In the genomic region with DNA sequence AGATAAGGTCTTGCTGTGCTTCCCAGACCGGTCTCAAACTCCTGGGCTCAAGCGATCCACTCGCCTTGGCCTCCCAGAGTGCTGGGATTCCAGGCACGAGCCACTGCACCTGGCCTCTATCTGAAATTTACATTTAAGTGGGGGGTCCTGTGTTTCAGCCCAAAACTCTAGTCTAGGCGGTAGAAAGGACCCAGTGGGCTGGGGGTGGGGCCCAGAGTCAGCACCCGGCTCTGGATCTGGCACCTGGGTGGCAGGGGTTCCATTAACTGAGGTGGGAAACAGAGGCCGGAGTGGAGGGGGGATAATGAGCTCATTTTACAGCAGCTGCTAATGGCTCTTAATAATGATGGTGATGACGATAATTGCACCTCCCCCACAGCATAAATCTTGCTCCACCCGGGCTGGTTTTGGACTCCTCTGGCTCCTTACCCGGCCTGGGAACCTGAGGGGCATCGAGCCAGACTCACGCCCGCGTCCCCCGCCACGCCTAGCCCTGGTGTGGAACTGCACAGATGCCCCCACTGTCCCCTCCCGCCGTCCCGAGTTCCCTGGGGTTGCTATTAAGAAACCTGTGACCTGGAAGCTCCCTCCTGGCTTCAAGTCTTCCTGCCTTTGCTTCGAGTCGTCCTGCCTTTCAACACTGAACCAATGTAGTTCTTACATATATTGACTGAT, we compare ENCODE assay signal across 21 cellular contexts. TPM values are rescaled to one million over a fixed set of nuclear protein-coding genes. Genes with fewer than 3 reads are reported as not detected.
DNase-seq lines count a peak whose midpoint lies in the region; ATAC-seq, FAIRE-seq and TF ChIP-seq lines count a peak whose summit lies in the region.
"Had no signal": no experiment of that assay in that cellular context is flagged by ENCODE, and none has a peak within 500 bp of the region (broad histone marks: within the 10 kb centered on the region; RNA-seq: fewer than 3 reads in every experiment).

No MANE protein-coding gene starts in this region.

- 43% methylated on average over 21 of the region's 21 CpGs; no CpG with 5 or more reads in 1 of the 2 experiments for WGBS in H1 (ENCODE audit: extremely low coverage in 1 of 2, insufficient coverage in 1 of 2, insufficient read length in 1 of 2, insufficient replicate concordance in 2 of 2, low coverage in 1 of 2, low lambda C conversion rate in 2 of 2, missing lambda C conversion rate in 1 of 2), 2 experiments
- no CpG with 5 or more reads among the region's 21 CpGs for WGBS in neuronal stem cell (ENCODE audit: extremely low coverage in 2 of 2, insufficient read length in 2 of 2, insufficient replicate concordance in 1 of 2), 2 donors

- no peak overlapping the region for H3K27ac ChIP-seq in GM23338 (ENCODE audit: low read depth)
- H3K27ac ChIP-seq in H1 (ENCODE audit: low read depth, low read length), result no peak overlapping the region
- no peak overlapping the region for H3K27ac ChIP-seq in neuronal stem cell (replicated peaks; ENCODE audit: low read length)
- no peak overlapping the region for H3K27ac ChIP-seq in ascending aorta
- H3K27ac ChIP-seq: GM23248 had no signal

- no peak overlapping the region for H3K14ac ChIP-seq in H1 (ENCODE audit: insufficient read length)
- no peak overlapping the region for H3K14ac ChIP-seq in neuronal stem cell (ENCODE audit: low read length)

- intact Hi-C loops in ascending aorta (cut with DNase I), result no loop called here

- peak overlapping the region; percentile 83; the same call in 1 of the 2 replicates for H2BK5ac ChIP-seq in H1 (ENCODE audit: low read depth, low read length)
- peak overlapping the region; percentile 13 for H2BK5ac ChIP-seq in neuronal stem cell (ENCODE audit: low read length)

- peak overlapping the region; percentile 60; the same call in 1 of the 2 replicates for H3K4me2 ChIP-seq in GM23338
- H3K4me2 ChIP-seq in H1 (ENCODE audit: insufficient read depth in 1 of 2, low read depth in 2 of 2, low read length in 2 of 2), result peak overlapping the region; percentile 43 to 44; a peak in 3 of 4 replicates
- no peak overlapping the region for H3K4me2 ChIP-seq in neuronal stem cell (ENCODE audit: insufficient read depth, low read length, poor library complexity, severe bottlenecking)

- H3K23ac ChIP-seq in H1 (ENCODE audit: insufficient read length) (no peak overlapping the region), neuronal stem cell (ENCODE audit: low read depth, low read length, poor library complexity) (no peak overlapping the region)

- H3K4me3 ChIP-seq in GM23338 (peak overlapping the region; percentile 20; the same call in 1 of the 2 replicates), H1 (ENCODE audit: extremely low read depth in 1 of 4, insufficient read depth in 2 of 4, low read depth in 3 of 4, low read length in 4 of 4) (peak overlapping the region in 1 of 4 experiments; percentile 37; a peak in 2 of 8 replicates), neuronal stem cell (ENCODE audit: low read length in 2 of 2) (no peak overlapping the region), ascending aorta (no peak overlapping the region)
- H3K4me3 ChIP-seq: GM23248 had no signal

- peak overlapping the region; percentile 84; the same call in 1 of the 2 replicates for H2BK12ac ChIP-seq in H1 (ENCODE audit: low read depth, low read length)
- no peak overlapping the region for H2BK12ac ChIP-seq in neuronal stem cell (ENCODE audit: low read length)

- H3K36me3 ChIP-seq in GM23338 (ENCODE audit: insufficient read depth), result no peaks in the 10 kb centered on the region
- no peaks in the 10 kb centered on the region for H3K36me3 ChIP-seq in H1 (ENCODE audit: control insufficient read depth in 2 of 4, insufficient read depth in 4 of 4, low read length in 3 of 4)
- H3K36me3 ChIP-seq in neuronal stem cell (replicated peaks in 1 of 2; ENCODE audit: control insufficient read depth in 2 of 2, insufficient read depth in 2 of 2, low read length in 2 of 2), result no peaks in the 10 kb centered on the region
- H3K36me3 ChIP-seq in ascending aorta, result no peaks in the 10 kb centered on the region

- peaks cover 8% of the 10 kb centered on the region for H3K4me1 Mint-ChIP-seq in GM23338
- H3K4me1 Mint-ChIP-seq in stimulated activated naive B cell treated with anti-CD40 and anti-IgM and Interleukin-4, amounts not matched to agents 10 μg/mL and 1 μg/mL and 100 μg/mL, for 72 hours, result peaks cover 4 to 6% of the 10 kb centered on the region in 2 donors

- peaks cover 2% of the 10 kb centered on the region; the same call in 1 of the 3 replicates for H3K9me3 Mint-ChIP-seq in GM23338
- peaks cover 0 to 2% of the 10 kb centered on the region in 2 donors for H3K9me3 Mint-ChIP-seq in stimulated activated naive B cell treated with anti-CD40 and anti-IgM and Interleukin-4, amounts not matched to agents 10 μg/mL and 1 μg/mL and 100 μg/mL, for 72 hours
- H3K9me3 Mint-ChIP-seq: CD8-positive, alpha-beta T cell had no signal

- H2AFZ ChIP-seq in GM23338, result peak overlapping the region; percentile 90
- H2AFZ ChIP-seq in H1 (ENCODE audit: low read length), result peak overlapping the region; percentile 12
- peak overlapping the region; percentile 56 for H2AFZ ChIP-seq in neuronal stem cell (ENCODE audit: low read length)
- H2AFZ ChIP-seq: GM23248 had no signal

- H4K8ac ChIP-seq in H1 (ENCODE audit: extremely low read depth, insufficient read depth, low read length), result peak overlapping the region; percentile 84; the same call in 1 of the 2 replicates
- no peak overlapping the region for H4K8ac ChIP-seq in neuronal stem cell (ENCODE audit: low read depth, low read length)

- no peak for TF ChIP-seq EP300 in H1 (IDR thresholded peaks at IDR 0.05; ENCODE audit: borderline replicate concordance in 1 of 2, low read depth in 2 of 2, low read length in 2 of 2)

- 0 out of 2 replicates have a peak, but pooled peaks cover 3% of the 10 kb centered on the region for H3K23me2 ChIP-seq in H1 (ENCODE audit: low read depth, low read length)

- no peak overlapping the region for H3K4ac ChIP-seq in H1 (replicated peaks; ENCODE audit: insufficient read length, low read depth, low read length)
- H3K4ac ChIP-seq in neuronal stem cell (ENCODE audit: low read length), result no peak overlapping the region

- POLR2A ChIA-PET in H1 (lab: Charles Lee; ENCODE audit: partially characterized antibody), result interaction anchor here (0.7 to 1.2 kb wide), 2 partner anchors 13 to 231 kb away, joined by 3 read pairs; a partner anchor contains a TSS

- H3K4me1 ChIP-seq in GM23338 (ENCODE audit: insufficient read depth), result peaks cover 6% of the 10 kb centered on the region; the same call in 1 of the 2 replicates
- peaks cover 0 to 6% (median 4%) of the 10 kb centered on the region in 4 experiments; a peak in 5 of 7 replicates for H3K4me1 ChIP-seq in H1 (replicated peaks in 1 of 4; ENCODE audit: control insufficient read depth in 3 of 4, insufficient read depth in 4 of 4, low read length in 3 of 4)
- H3K4me1 ChIP-seq in neuronal stem cell (ENCODE audit: control insufficient read depth in 2 of 2, insufficient read depth in 1 of 2, low read depth in 1 of 2, low read length in 2 of 2), result no peaks in the 10 kb centered on the region
- H3K4me1 ChIP-seq in ascending aorta, result peaks cover 0 to 7% of the 10 kb centered on the region in 2 donors
- H3K4me1 ChIP-seq: Caco-2 had no signal

- H3K79me2 ChIP-seq in GM23338 (replicated peaks; ENCODE audit: insufficient read depth), result no peaks in the 10 kb centered on the region
- H3K79me2 ChIP-seq in H1 (ENCODE audit: control insufficient read depth in 1 of 2, insufficient read depth in 2 of 2, low read length in 2 of 2), result no peaks in the 10 kb centered on the region

- H4K91ac ChIP-seq in H1 (replicated peaks; ENCODE audit: insufficient read length, low read length), result peak overlapping the region; percentile 34
- no peak overlapping the region for H4K91ac ChIP-seq in neuronal stem cell (ENCODE audit: low read depth, low read length, poor library complexity)

- no peak for TF ChIP-seq RAD21 in H1 (IDR thresholded peaks at IDR 0.05 in 1 of 2, conservative IDR thresholded peaks at IDR 0.05 in 1 of 2; ENCODE audit: low read depth in 2 of 2, low read length in 2 of 2)

- no peak overlapping the region for H3K27ac Mint-ChIP-seq in GM23338
- H3K27ac Mint-ChIP-seq in stimulated activated naive B cell treated with anti-CD40 and anti-IgM and Interleukin-4, amounts not matched to agents 10 μg/mL and 1 μg/mL and 100 μg/mL, for 72 hours, result peak overlapping the region; percentile 11
- H3K27ac Mint-ChIP-seq: CD8-positive, alpha-beta T cell had no signal

- CTCF ChIA-PET in H1 (lab: Charles Lee; ENCODE audit: partially characterized antibody), result interaction anchor here (1.2 to 1.4 kb wide), 4 partner anchors 43 to 76 kb away, joined by 3 to 4 read pairs (median 4); no protein-coding TSS in a partner anchor

- H2AK5ac ChIP-seq in H1 (ENCODE audit: low read depth, low read length), result 0 out of 2 replicates have a peak overlapping the region, but pooled peaks have one; percentile 39
- no peak overlapping the region for H2AK5ac ChIP-seq in neuronal stem cell (ENCODE audit: low read depth, low read length)

- H4K20me1 ChIP-seq in GM23338 (replicated peaks; ENCODE audit: insufficient read depth) (no peaks in the 10 kb centered on the region), H1 (replicated peaks in 1 of 2; ENCODE audit: control insufficient read depth in 1 of 2, insufficient read depth in 2 of 2, low read length in 2 of 2) (peaks cover 0 to 2% of the 10 kb centered on the region in 2 experiments)

- TF ChIP-seq POLR2A in H1 (IDR thresholded peaks at IDR 0.05; ENCODE audit: control extremely low read depth in 1 of 2, low read depth in 2 of 2, low read length in 2 of 2), result no peak

- peaks cover 2% of the 10 kb centered on the region for H3K27me3 Mint-ChIP-seq in GM23338 (ENCODE audit: insufficient read depth, low read depth, poor library complexity)
- no peaks in the 10 kb centered on the region for H3K27me3 Mint-ChIP-seq in stimulated activated naive B cell treated with anti-CD40 and anti-IgM and Interleukin-4, amounts not matched to agents 10 μg/mL and 1 μg/mL and 100 μg/mL, for 72 hours

- no peak for TF ChIP-seq CTCF in GM23338 (conservative IDR thresholded peaks at IDR 0.05; ENCODE audit: low read depth in 2 of 2)
- TF ChIP-seq CTCF in H1 (IDR thresholded peaks at IDR 0.05; ENCODE audit: control extremely low read depth in 1 of 3, insufficient read depth in 1 of 3, low read depth in 1 of 3, low read length in 3 of 3), result no peak
- TF ChIP-seq CTCF in ascending aorta (IDR thresholded peaks at IDR 0.05), result no peak

- no peak overlapping the region for H2BK120ac ChIP-seq in H1 (replicated peaks; ENCODE audit: low read depth, low read length)
- no peak overlapping the region for H2BK120ac ChIP-seq in neuronal stem cell (ENCODE audit: low read depth, low read length)

- H3K36me3 Mint-ChIP-seq in GM23338 (ENCODE audit: low read depth), result no peaks in the 10 kb centered on the region
- peaks cover 0 to 2% of the 10 kb centered on the region in 2 donors for H3K36me3 Mint-ChIP-seq in stimulated activated naive B cell treated with anti-CD40 and anti-IgM and Interleukin-4, amounts not matched to agents 10 μg/mL and 1 μg/mL and 100 μg/mL, for 72 hours
- H3K36me3 Mint-ChIP-seq: CD8-positive, alpha-beta T cell had no signal

- no peak overlapping the region; a peak in 1 of 7 replicates for H3K9ac ChIP-seq in H1 (replicated peaks in 1 of 4; ENCODE audit: extremely low read depth in 1 of 4, low read depth in 3 of 4, low read length in 3 of 4)
- H3K9ac ChIP-seq in neuronal stem cell (ENCODE audit: low read depth, low read length, poor library complexity), result no peak overlapping the region
- H3K9ac ChIP-seq: GM23248 had no signal

- H3K56ac ChIP-seq in H1 (replicated peaks; ENCODE audit: insufficient read length, low read depth, low read length), result no peak overlapping the region

- H3K79me1 ChIP-seq in H1 (ENCODE audit: low read depth, low read length), result no peaks in the 10 kb centered on the region
- H3K79me1 ChIP-seq in neuronal stem cell (ENCODE audit: low read depth, low read length), result no peaks in the 10 kb centered on the region

- ATAC-seq in GM23338 (peak; percentile 90), GM18858 (IDR thresholded peaks at IDR 0.05; ENCODE audit: unreplicated experiment) (no peak), GM21717 (IDR thresholded peaks at IDR 0.05; ENCODE audit: unreplicated experiment) (no peak)
- no peak for ATAC-seq in stimulated activated naive B cell treated with anti-CD40 and anti-IgM and Interleukin-4, amounts not matched to agents 10 μg/mL and 1 μg/mL and 100 μg/mL, for 72 hours (replicated peaks)
- ATAC-seq: CD8-positive, alpha-beta T cell; HCT116 had no signal

- H3K9me3 ChIP-seq in H1 (ENCODE audit: insufficient read depth in 2 of 2, low read depth in 1 of 2, low read length in 1 of 2) (no peaks in the 10 kb centered on the region), neuronal stem cell (replicated peaks in 1 of 2; ENCODE audit: control insufficient read depth in 2 of 2, insufficient read depth in 1 of 2, low read depth in 1 of 2, low read length in 2 of 2) (peaks cover 0 to 1% of the 10 kb centered on the region in 2 donors), ascending aorta (no peaks in the 10 kb centered on the region)
- H3K9me3 ChIP-seq: Caco-2 had no signal

- DNase-seq in GM23338 (ENCODE audit: low spot score) (peak; percentile 63), H1 (ENCODE audit: low read depth in 1 of 2, low spot score in 2 of 2) (peak in 1 of 2 experiments; percentile 58), neuronal stem cell (ENCODE audit: low spot score) (no peak), ascending aorta (ENCODE audit: low spot score in 2 of 2) (no peak), cortex of kidney (lab: John Stamatoyannopoulos, UW) (no peak)
- no peak for DNase-seq in stimulated activated naive B cell treated with anti-CD40 and anti-IgM and Interleukin-4, amounts not matched to agents 10 μg/mL and 1 μg/mL and 100 μg/mL, for 72 hours
- DNase-seq: C1 segment of cervical spinal cord; Caco-2; CD8-positive, alpha-beta T cell; DMS 273 treated with DMSO at 0.1 percent for 48 hours; DMS79 treated with DMSO at 0.1 percent for 48 hours; GF-D8; GM23248 had no signal

- no peaks in the 10 kb centered on the region for H3K9me2 ChIP-seq in GM23338 (ENCODE audit: insufficient read depth)

- H2BK15ac ChIP-seq in H1 (ENCODE audit: low read length), result no peak overlapping the region; the same call in 1 of the 2 replicates
- H2BK15ac ChIP-seq in neuronal stem cell (ENCODE audit: low read length), result no peak overlapping the region

- H3K27me3 ChIP-seq in GM23338 (ENCODE audit: insufficient read depth) (no peaks in the 10 kb centered on the region), H1 (replicated peaks in 1 of 4; ENCODE audit: control insufficient read depth in 3 of 4, extremely low read depth in 1 of 4, insufficient read depth in 3 of 4, low read length in 3 of 4) (no peaks in the 10 kb centered on the region), neuronal stem cell (ENCODE audit: control insufficient read depth in 3 of 3, insufficient read depth in 3 of 3, low read depth in 1 of 3, low read length in 3 of 3) (no peaks in the 10 kb centered on the region), ascending aorta (no peaks in the 10 kb centered on the region)

- no peak for FAIRE-seq in H1 (lab: Jason Lieb, UNC)
- FAIRE-seq: D721Med, GM12891, GM18507, GM19239, H54 had no signal

- H2BK20ac ChIP-seq in H1 (ENCODE audit: low read length), result no peak overlapping the region

- H3K4me3 Mint-ChIP-seq in GM23338, result peak overlapping the region; percentile 32
- no peak overlapping the region for H3K4me3 Mint-ChIP-seq in stimulated activated naive B cell treated with anti-CD40 and anti-IgM and Interleukin-4, amounts not matched to agents 10 μg/mL and 1 μg/mL and 100 μg/mL, for 72 hours
- H3K4me3 Mint-ChIP-seq: CD8-positive, alpha-beta T cell had no signal

- 0 out of 2 replicates have a peak, but pooled peaks cover 3% of the 10 kb centered on the region for H3F3A ChIP-seq in GM23338 (replicated peaks; ENCODE audit: low read depth)

- no peak overlapping the region for H4K5ac ChIP-seq in H1 (ENCODE audit: insufficient read length, low read depth, low read length)

- H3K18ac ChIP-seq in H1 (ENCODE audit: extremely low read depth, low read length), result no peak overlapping the region; the same call in 1 of the 2 replicates
- no peak overlapping the region for H3K18ac ChIP-seq in neuronal stem cell (ENCODE audit: low read length)

RNA-seq across cellular contexts. Expression of a gene that starts 17.8 kb away (rescaled TPM):
- 0.89 and 0.90 TPM in 2 replicates for total RNA-seq in GM23338 (2014; rRNA removed; shearing (Covaris generic))
- 0.43 TPM in 1 of 2 replicates, not detected in the other for polyA plus RNA-seq in GM23338 (2016; fragmentation: Nextera tagmentation; extraction: Ambion mirVana)
- 0.19 and 0.52 TPM in 2 replicates for total RNA-seq in H1 (2021; fragmentation: NEBNext Ultra II Directional; extraction: Animal tissue kit (Norgen Biotek cat#: 25700))
- polyA plus RNA-seq in H1 (2011; rRNA removed), result 0.11 and 0.33 TPM in 2 replicates
- polyA plus RNA-seq in H1 (2011; cell fraction: cytosol; rRNA removed), result not detected
- polyA plus RNA-seq in H1 (2011; cell fraction: nucleus; rRNA removed), result 0.27 TPM
- polyA plus RNA-seq in H1 (2012, experiment 1 of 2), result 0.17 to 0.43 TPM (median 0.22 TPM) in 3 of 4 replicates, not detected in the other
- 0.35 TPM for polyA plus RNA-seq in H1 (2012, experiment 2 of 2)
- polyA plus RNA-seq in H1 (2013, experiment 1 of 2), result 0.32 TPM
- polyA plus RNA-seq in H1 (2013, experiment 2 of 2), result 0.31 TPM
- polyA minus RNA-seq in H1 (2011; rRNA and poly(A)+ RNA removed), result not detected in 2 replicates
- polyA minus RNA-seq in H1 (2011; cell fraction: cytosol; rRNA and poly(A)+ RNA removed), result not detected
- 0.50 TPM for polyA minus RNA-seq in H1 (2011; cell fraction: nucleus; rRNA and poly(A)+ RNA removed)
- 0.13 TPM for polyA plus RNA-seq in neuronal stem cell (2013, experiment 1 of 2)
- polyA plus RNA-seq in neuronal stem cell (2013, experiment 2 of 2), result 0.12 TPM
- 281 TPM for total RNA-seq in ascending aorta

Comparison
In these comparisons a context has a peak if more than half of its experiments do, and no peak if none do; other contexts are left out.
1. H2AFZ ChIP-seq: peak in every context shown above with its lines; median percentile 90 in GM23338; 56 in neuronal stem cell; 12 in H1.
2. RNA of a gene that starts 17.8 kb away (total RNA-seq): 281 TPM in ascending aorta (single experiment); 0.89 to 0.90 TPM in GM23338 and 0.19 to 0.52 TPM in H1; every median in the first group is over 100 times any median in the second.